ENCODE assay signal across 15 cellular contexts in genomic region chr2:240611601-240612210, GRCh38. TPM values are rescaled to one million over a fixed set of nuclear protein-coding genes. Genes with fewer than 3 reads are reported as not detected.
DNase-seq lines count a peak whose midpoint lies in the region; ATAC-seq and TF ChIP-seq lines count a peak whose summit lies in the region.
"Had no signal": no experiment of that assay in that cellular context is flagged by ENCODE, and none has a peak within 500 bp of the region (broad histone marks: within the 10 kb centered on the region; RNA-seq: fewer than 3 reads in every experiment).

No MANE protein-coding gene starts in this region.

- H3K4me3 Mint-ChIP-seq in immature natural killer cell: peak overlapping the region in 1 of 5 donors; percentile 77

- WGBS in heart right ventricle, 2 donors: 92% methylated on average over 10 of the region's 10 CpGs

- H3K27ac ChIP-seq in heart right ventricle (peak overlapping the region in 1 of 10 donors; percentile 78), upper lobe of right lung (no peak overlapping the region), gastrocnemius medialis (no peak overlapping the region)
- H3K27ac ChIP-seq: prostate gland, SK-N-MC had no signal

- no peaks in the 10 kb centered on the region for H3K36me3 ChIP-seq in heart right ventricle
- H3K36me3 ChIP-seq in upper lobe of right lung: no peaks in the 10 kb centered on the region
- H3K36me3 ChIP-seq in gastrocnemius medialis: no peaks in the 10 kb centered on the region
- H3K36me3 ChIP-seq: prostate gland had no signal

- H3K27me3 ChIP-seq in heart right ventricle: no peaks in the 10 kb centered on the region
- H3K27me3 ChIP-seq in upper lobe of right lung: no peaks in the 10 kb centered on the region
- no peaks in the 10 kb centered on the region for H3K27me3 ChIP-seq in gastrocnemius medialis

- H3K4me3 ChIP-seq in heart right ventricle (no peak overlapping the region), upper lobe of right lung (no peak overlapping the region), gastrocnemius medialis (no peak overlapping the region)
- H3K4me3 ChIP-seq: prostate gland, SK-N-MC had no signal

- ATAC-seq in Right ventricle myocardium superior (ENCODE audit: poor library complexity): no peak
- no peak for ATAC-seq in heart right ventricle
- peak; percentile 84 for ATAC-seq in upper lobe of right lung
- no peak for ATAC-seq in gastrocnemius medialis
- ATAC-seq: HCT116 had no signal

- intact Hi-C loops in Right ventricle myocardium superior (cut with DNase I) (no loop called here), heart right ventricle (cut with DNase I) (no loop called here), upper lobe of right lung (cut with DNase I) (no loop called here), gastrocnemius medialis (cut with DNase I; ENCODE audit: low total_unique reads) (no loop called here)

- H3K27me3 Mint-ChIP-seq in immature natural killer cell (ENCODE audit: low read depth in 3 of 3): peaks cover 0 to 2% (median 0%) of the 10 kb centered on the region in 3 donors

- H3K9me3 Mint-ChIP-seq in immature natural killer cell: no peaks in the 10 kb centered on the region

- H3K4me1 Mint-ChIP-seq in immature natural killer cell: peaks cover 0 to 8% of the 10 kb centered on the region in 2 donors

- H3K9me3 ChIP-seq in heart right ventricle: no peaks in the 10 kb centered on the region
- H3K9me3 ChIP-seq in upper lobe of right lung: no peaks in the 10 kb centered on the region
- no peaks in the 10 kb centered on the region for H3K9me3 ChIP-seq in gastrocnemius medialis
- H3K9me3 ChIP-seq: prostate gland had no signal

- H3K27ac Mint-ChIP-seq in immature natural killer cell: peak overlapping the region in 1 of 6 donors; percentile 93

- TF ChIP-seq POLR2A in gastrocnemius medialis (IDR thresholded peaks at IDR 0.05): no peak

- in situ Hi-C loops in gastrocnemius medialis (cut with MboI; ENCODE audit: low sequenced_read_pairs in 4 of 4): no loop called here
- in situ Hi-C loops in GM13977 (cut with MboI; ENCODE audit: low pct_unique_long_range_greater_than_20kb, low sequenced_read_pairs, unreplicated experiment): no loop called here

- TF ChIP-seq CTCF in heart right ventricle (IDR thresholded peaks at IDR 0.05) (no peak), upper lobe of right lung (IDR thresholded peaks at IDR 0.05) (no peak), gastrocnemius medialis (IDR thresholded peaks at IDR 0.05 in 4 of 5, conservative IDR thresholded peaks at IDR 0.05 in 1 of 5) (no peak), GM13977 (IDR thresholded peaks at IDR 0.05; ENCODE audit: extremely low read depth, insufficient read depth, missing control alignments) (no peak)

- DNase-seq in Right ventricle myocardium superior (peak; percentile 31), heart right ventricle (no peak), UCSD-AML1 (lab: John Stamatoyannopoulos, UW; ENCODE audit: unreplicated experiment) (peak; percentile 45), immature natural killer cell (peak; percentile 37 to 46 (median 45)), upper lobe of right lung (peak; percentile 39), NCI-H2171 treated with DMSO at 0.1 percent for 48 hours (lab: John Stamatoyannopoulos, UW) (no peak), gastrocnemius medialis (no peak), GM13977 (ENCODE audit: low spot score) (no peak)
- DNase-seq: activated CD4-positive, alpha-beta T cell treated with anti-CD3 and anti-CD28 coated beads, Interleukin-2, amount 50 U/mL, for 48 hours; DMS79 treated with DMSO at 0.1 percent for 48 hours; NCI-H1436 treated with DMSO at 0.1 percent for 48 hours; NCI-H526 had no signal

- H3K36me3 Mint-ChIP-seq in immature natural killer cell: peaks cover 0 to 9% (median 5%) of the 10 kb centered on the region in 3 donors

- H3K4me1 ChIP-seq in heart right ventricle (peaks cover 0 to 21% (median 0%) of the 10 kb centered on the region in 9 donors), upper lobe of right lung (peaks cover 4% of the 10 kb centered on the region), gastrocnemius medialis (peaks cover 4 to 8% of the 10 kb centered on the region in 2 donors)
- H3K4me1 ChIP-seq: prostate gland had no signal

RNA-seq across cellular contexts. Expression of gene GPR35, which starts 13.6 kb away (rescaled TPM):
- 2.0 TPM for total RNA-seq in Right ventricle myocardium superior
- 1 to 10 TPM in 4 of 10 donors, under 1 TPM in 6; 0.40 to 2.1 (median 0.86) TPM for total RNA-seq in heart right ventricle
- polyA plus RNA-seq in heart right ventricle: 1 to 10 TPM; 1.4 to 5.2 TPM
- polyA plus RNA-seq in immature natural killer cell: 1 to 10 TPM in 1 of 3 donors, under 1 TPM in 1, not detected in 1; 0.89 to 1.6 TPM
- total RNA-seq in upper lobe of right lung: 3.4 TPM
- total RNA-seq in gastrocnemius medialis: 1 to 10 TPM in 1 of 4 donors, under 1 TPM in 3; 0.72 to 1.8 (median 0.87) TPM

RNA-seq across cellular contexts. Expression of gene CAPN10, which starts 25.2 kb away (rescaled TPM):
- total RNA-seq in Right ventricle myocardium superior (49.7 TPM), heart right ventricle (10 to 100 TPM; 16.8 to 73.8 (median 21.0) TPM), upper lobe of right lung (31.8 TPM), gastrocnemius medialis (10 to 100 TPM in 1 of 4 donors, 1 to 10 TPM in 3; 6.8 to 12.2 (median 7.5) TPM)
- polyA plus RNA-seq in heart right ventricle (10 to 100 TPM; 19.1 to 89.5 TPM), immature natural killer cell (10 to 100 TPM in 2 of 3 donors, 1 to 10 TPM in 1; 9.7 to 22.5 (median 11.6) TPM)

RNA-seq across cellular contexts. Expression of gene RNPEPL1, which starts 43.4 kb away (rescaled TPM):
- total RNA-seq in Right ventricle myocardium superior: 89.5 TPM
- 100 to 1,000 TPM in 2 of 10 donors, 10 to 100 TPM in 8; 62.8 to 116 (median 73.3) TPM for total RNA-seq in heart right ventricle
- polyA plus RNA-seq in heart right ventricle: 100 to 1,000 TPM in 1 of 2 donors, 10 to 100 TPM in 1; 76.7 to 247 TPM
- polyA plus RNA-seq in immature natural killer cell: 10 to 100 TPM; 46.5 to 51.4 (median 49.9) TPM
- 88.6 TPM for total RNA-seq in upper lobe of right lung
- 100 to 1,000 TPM in 2 of 4 donors, 10 to 100 TPM in 2; 31.9 to 124 (median 99.6) TPM for total RNA-seq in gastrocnemius medialis

RNA-seq across cellular contexts. Expression of gene DUSP28, which starts 51.5 kb away (rescaled TPM):
- 11.5 TPM for total RNA-seq in Right ventricle myocardium superior
- 10 to 100 TPM; 10.6 to 22.1 (median 15.4) TPM for total RNA-seq in heart right ventricle
- polyA plus RNA-seq in heart right ventricle: 1 to 10 TPM; 4.7 to 7.3 TPM
- 10 to 100 TPM; 13.7 to 27.4 (median 27.4) TPM for polyA plus RNA-seq in immature natural killer cell
- 5.3 TPM for total RNA-seq in upper lobe of right lung
- 10 to 100 TPM in 3 of 4 donors, 1 to 10 TPM in 1; 7.6 to 18.3 (median 13.2) TPM for total RNA-seq in gastrocnemius medialis

RNA-seq across cellular contexts. Expression of gene ANKMY1, which starts 53.9 kb away (rescaled TPM):
- total RNA-seq in Right ventricle myocardium superior (5.6 TPM), heart right ventricle (1 to 10 TPM; 3.8 to 7.8 (median 5.3) TPM), upper lobe of right lung (19.3 TPM), gastrocnemius medialis (1 to 10 TPM; 3.3 to 9.0 (median 5.6) TPM)
- polyA plus RNA-seq in heart right ventricle (10 to 100 TPM in 1 of 2 donors, 1 to 10 TPM in 1; 1.9 to 15.6 TPM), immature natural killer cell (10 to 100 TPM in 1 of 3 donors, 1 to 10 TPM in 2; 5.6 to 12.4 (median 7.3) TPM)

Comparison
In these comparisons a context has a peak if more than half of its experiments do, and no peak if none do; other contexts are left out.
1. DNase-seq: peak in Right ventricle myocardium superior (single experiment), UCSD-AML1 (single experiment), immature natural killer cell (3 of 3) and upper lobe of right lung (single experiment); none in heart right ventricle (0 of 2), NCI-H2171 treated with DMSO at 0.1 percent for 48 hours (single experiment), gastrocnemius medialis (0 of 2) and GM13977 (single experiment).